9 cellular contexts compared by ENCODE assay signal in the genomic region with DNA sequence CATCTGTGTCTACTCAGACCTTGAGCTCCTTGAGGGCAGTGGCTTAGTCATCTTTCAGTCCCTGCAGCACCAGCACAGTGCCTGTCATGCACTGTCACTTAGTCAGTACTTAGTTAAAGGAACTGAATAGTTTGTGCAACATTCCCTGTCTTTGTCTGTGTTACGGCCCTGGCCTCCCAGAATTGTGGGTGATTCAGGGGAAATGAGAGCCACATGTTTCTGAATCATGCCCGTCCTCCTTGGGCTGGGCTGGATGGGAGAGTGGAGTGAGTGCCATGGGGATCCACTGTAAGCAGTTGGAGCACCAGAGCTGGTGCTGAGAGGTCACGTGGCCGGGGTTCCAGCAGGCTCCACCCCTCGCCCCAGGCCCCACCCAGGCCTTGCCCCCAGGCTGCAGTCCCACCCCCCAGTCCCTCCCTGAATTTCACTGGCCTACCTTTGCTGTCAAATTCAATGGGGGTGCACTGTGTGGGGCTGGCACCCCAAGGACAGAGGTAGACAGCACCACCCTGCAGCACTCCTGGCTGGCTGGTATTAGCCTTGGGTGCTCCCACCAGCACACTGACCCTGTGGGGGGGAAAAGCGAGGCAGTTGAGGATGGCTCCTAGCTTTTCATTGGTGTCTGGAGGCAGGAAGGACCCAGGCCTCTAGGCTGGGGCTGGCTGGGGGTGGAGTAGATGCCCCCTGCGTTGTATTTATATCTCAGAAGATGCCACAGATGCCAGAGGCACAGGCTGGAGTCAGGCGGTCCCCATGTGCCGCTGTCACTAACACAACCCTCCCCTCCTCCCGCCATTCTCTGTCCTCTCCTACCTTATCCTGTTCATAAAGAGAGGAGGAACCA. TPM values are rescaled to one million over a fixed set of nuclear protein-coding genes. Genes with fewer than 3 reads are reported as not detected.
DNase-seq lines count a peak whose midpoint lies in the region; ATAC-seq and FAIRE-seq lines count a peak whose summit lies in the region.
"Had no signal": no experiment of that assay in that cellular context is flagged by ENCODE, and none has a peak within 500 bp of the region (broad histone marks: within the 10 kb centered on the region; RNA-seq: fewer than 3 reads in every experiment).

No MANE protein-coding gene starts in this region.

- peaks cover 65% of the 10 kb centered on the region for H3K4me1 ChIP-seq in CD8-positive, alpha-beta memory T cell (ENCODE audit: insufficient read depth, low read length)
- H3K4me1 ChIP-seq in adipocyte (ENCODE audit: control insufficient read depth, insufficient read depth, low read length), result peaks cover 68% of the 10 kb centered on the region

- peak overlapping the region; percentile 91 to 100 (median 96) for H3K27ac Mint-ChIP-seq in CD8-positive, alpha-beta memory T cell

- peak; percentile 82 for FAIRE-seq in RCC 7860 (lab: Jason Lieb, UNC)
- FAIRE-seq: islet of Langerhans had no signal

- H3K4me3 ChIP-seq in CD8-positive, alpha-beta memory T cell (ENCODE audit: low read length), result peak overlapping the region; percentile 85
- no peak overlapping the region for H3K4me3 ChIP-seq in adipocyte (ENCODE audit: low read length)

- no peak for ATAC-seq in GM21515 (IDR thresholded peaks at IDR 0.05; ENCODE audit: unreplicated experiment)

- peaks cover 12 to 49% (median 16%) of the 10 kb centered on the region in 3 donors for H3K36me3 Mint-ChIP-seq in CD8-positive, alpha-beta memory T cell

- CTCF ChIA-PET in CD8-positive, alpha-beta memory T cell (lab: Charles Lee), result interaction anchor here (1.7 to 14.5 kb wide), 4 partner anchors 11 to 32 kb away, joined by 6 to 279 read pairs (median 30); no protein-coding TSS in a partner anchor

- H3K9me3 Mint-ChIP-seq in CD8-positive, alpha-beta memory T cell, result no peaks in the 10 kb centered on the region

- H3K36me3 ChIP-seq in CD8-positive, alpha-beta memory T cell (ENCODE audit: insufficient read depth, low read length), result peaks cover 33% of the 10 kb centered on the region
- H3K36me3 ChIP-seq in adipocyte (ENCODE audit: control insufficient read depth, insufficient read depth, low read length, severe bottlenecking), result peaks cover 37% of the 10 kb centered on the region

- H3K9me3 ChIP-seq in CD8-positive, alpha-beta memory T cell (ENCODE audit: low read length), result no peaks in the 10 kb centered on the region
- H3K9me3 ChIP-seq in adipocyte (ENCODE audit: control insufficient read depth, low read length), result no peaks in the 10 kb centered on the region

- H3K9ac ChIP-seq in adipocyte (ENCODE audit: low read length), result peak overlapping the region; percentile 72

- H3K27ac ChIP-seq in CD8-positive, alpha-beta memory T cell (ENCODE audit: low read depth, low read length), result peak overlapping the region; percentile 81

- no peaks in the 10 kb centered on the region for H3K27me3 ChIP-seq in CD8-positive, alpha-beta memory T cell (ENCODE audit: insufficient read depth, low read length, poor library complexity, severe bottlenecking)
- H3K27me3 ChIP-seq in adipocyte (replicated peaks; ENCODE audit: control insufficient read depth, insufficient read depth, low read length), result no peaks in the 10 kb centered on the region

- peaks cover 63 to 78% (median 66%) of the 10 kb centered on the region in 3 donors for H3K4me1 Mint-ChIP-seq in CD8-positive, alpha-beta memory T cell

- POLR2A ChIA-PET in CD8-positive, alpha-beta memory T cell (lab: Charles Lee), result interaction anchor here (1.1 kb wide), 1 partner anchor 28 kb away, joined by 3 read pairs; no protein-coding TSS in a partner anchor

- no peaks in the 10 kb centered on the region for H3K27me3 Mint-ChIP-seq in CD8-positive, alpha-beta memory T cell

- H3K4me3 Mint-ChIP-seq in CD8-positive, alpha-beta memory T cell, result peak overlapping the region; percentile 32 to 88 (median 71)

- DNase-seq in CD8-positive, alpha-beta memory T cell, result peak in 4 of 5 donors; percentile 37 to 62 (median 50)
- DNase-seq in RCC 7860 (ENCODE audit: low spot score) (peak; percentile 94), adipocyte (ENCODE audit: low read depth) (peak; percentile 94), hepatic stellate cell (ENCODE audit: low spot score) (peak; percentile 96), SHP77 (lab: John Stamatoyannopoulos, UW) (no peak), GM19238 (ENCODE audit: insufficient read length, low spot score) (no peak)
- DNase-seq in stimulated activated CD4-positive, alpha-beta T cell treated with anti-CD3 and anti-CD28 coated beads, Interleukin-4, amount 100 ng/mL, for 1 hour, result peak; percentile 56

RNA-seq across cellular contexts. Expression of a gene that starts 7.4 kb away (rescaled TPM):
- total RNA-seq in CD8-positive, alpha-beta memory T cell, result 10 to 100 TPM; 23.2 to 25.7 TPM
- polyA plus RNA-seq in CD8-positive, alpha-beta memory T cell, result 50.6 TPM

RNA-seq across cellular contexts. Expression of a gene that starts 27.1 kb away (rescaled TPM):
- under 1 TPM; 0.77 to 0.78 TPM for total RNA-seq in CD8-positive, alpha-beta memory T cell
- polyA plus RNA-seq in CD8-positive, alpha-beta memory T cell, result not detected

RNA-seq across cellular contexts. Expression of a gene that starts 47.3 kb away (rescaled TPM):
- total RNA-seq in CD8-positive, alpha-beta memory T cell, result under 1 TPM; 0.15 to 0.16 TPM
- polyA plus RNA-seq in CD8-positive, alpha-beta memory T cell, result not detected

Comparison
In these comparisons a context has a peak if more than half of its experiments do, and no peak if none do; other contexts are left out.
1. DNase-seq: peak in CD8-positive, alpha-beta memory T cell (4 of 5), RCC 7860 (single experiment), adipocyte (single experiment), hepatic stellate cell (single experiment) and stimulated activated CD4-positive, alpha-beta T cell treated with anti-CD3 and anti-CD28 coated beads, Interleukin-4, amount 100 ng/mL, for 1 hour (single experiment); none in SHP77 (0 of 2) and GM19238 (single experiment).